In the genomic region with DNA sequence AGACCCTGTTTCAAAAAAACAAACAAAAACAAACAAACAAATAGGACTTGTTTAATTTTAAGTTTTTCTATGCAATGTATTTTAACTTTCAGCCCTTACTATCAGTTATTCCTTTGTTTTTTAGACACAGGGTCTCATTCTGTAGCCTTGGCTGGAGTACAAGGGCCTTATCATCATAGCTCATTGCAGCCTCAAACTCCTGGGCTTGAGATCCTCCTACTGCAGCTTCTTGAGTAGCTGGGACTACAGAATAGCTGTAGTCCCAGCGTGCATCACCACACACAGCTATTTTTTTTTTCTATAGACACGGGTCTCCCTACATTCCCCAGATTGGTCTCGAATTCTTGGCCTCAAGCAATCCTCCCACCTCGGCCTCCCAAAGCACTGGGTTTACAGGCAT, we compare ENCODE assay signal across 1 cellular context.
TF ChIP-seq lines count a peak whose summit lies in the region.

No MANE protein-coding gene starts in this region.

TF ChIP-seq in GM23338, 12 proteins besides CTCF, POLR2A, EP300 and RAD21 (continued from another document):
- TF ChIP-seq, protein P1, sequence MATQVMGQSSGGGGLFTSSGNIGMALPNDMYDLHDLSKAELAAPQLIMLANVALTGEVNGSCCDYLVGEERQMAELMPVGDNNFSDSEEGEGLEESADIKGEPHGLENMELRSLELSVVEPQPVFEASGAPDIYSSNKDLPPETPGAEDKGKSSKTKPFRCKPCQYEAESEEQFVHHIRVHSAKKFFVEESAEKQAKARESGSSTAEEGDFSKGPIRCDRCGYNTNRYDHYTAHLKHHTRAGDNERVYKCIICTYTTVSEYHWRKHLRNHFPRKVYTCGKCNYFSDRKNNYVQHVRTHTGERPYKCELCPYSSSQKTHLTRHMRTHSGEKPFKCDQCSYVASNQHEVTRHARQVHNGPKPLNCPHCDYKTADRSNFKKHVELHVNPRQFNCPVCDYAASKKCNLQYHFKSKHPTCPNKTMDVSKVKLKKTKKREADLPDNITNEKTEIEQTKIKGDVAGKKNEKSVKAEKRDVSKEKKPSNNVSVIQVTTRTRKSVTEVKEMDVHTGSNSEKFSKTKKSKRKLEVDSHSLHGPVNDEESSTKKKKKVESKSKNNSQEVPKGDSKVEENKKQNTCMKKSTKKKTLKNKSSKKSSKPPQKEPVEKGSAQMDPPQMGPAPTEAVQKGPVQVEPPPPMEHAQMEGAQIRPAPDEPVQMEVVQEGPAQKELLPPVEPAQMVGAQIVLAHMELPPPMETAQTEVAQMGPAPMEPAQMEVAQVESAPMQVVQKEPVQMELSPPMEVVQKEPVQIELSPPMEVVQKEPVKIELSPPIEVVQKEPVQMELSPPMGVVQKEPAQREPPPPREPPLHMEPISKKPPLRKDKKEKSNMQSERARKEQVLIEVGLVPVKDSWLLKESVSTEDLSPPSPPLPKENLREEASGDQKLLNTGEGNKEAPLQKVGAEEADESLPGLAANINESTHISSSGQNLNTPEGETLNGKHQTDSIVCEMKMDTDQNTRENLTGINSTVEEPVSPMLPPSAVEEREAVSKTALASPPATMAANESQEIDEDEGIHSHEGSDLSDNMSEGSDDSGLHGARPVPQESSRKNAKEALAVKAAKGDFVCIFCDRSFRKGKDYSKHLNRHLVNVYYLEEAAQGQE (IDR thresholded peaks at IDR 0.05; ENCODE audit: unreplicated experiment) = no peak
- no peak for TF ChIP-seq EZH2 (IDR thresholded peaks at IDR 0.05; ENCODE audit: low read depth, unreplicated experiment)
- no peak for TF ChIP-seq ZNF114 (CRISPR knock-in tag; IDR thresholded peaks at IDR 0.05)
- TF ChIP-seq STAT1 (IDR thresholded peaks at IDR 0.05; ENCODE audit: unreplicated experiment) = no peak
- no peak for TF ChIP-seq CREB1 (CRISPR knock-in tag; IDR thresholded peaks at IDR 0.05; ENCODE audit: low read depth)
- TF ChIP-seq, protein P2, sequence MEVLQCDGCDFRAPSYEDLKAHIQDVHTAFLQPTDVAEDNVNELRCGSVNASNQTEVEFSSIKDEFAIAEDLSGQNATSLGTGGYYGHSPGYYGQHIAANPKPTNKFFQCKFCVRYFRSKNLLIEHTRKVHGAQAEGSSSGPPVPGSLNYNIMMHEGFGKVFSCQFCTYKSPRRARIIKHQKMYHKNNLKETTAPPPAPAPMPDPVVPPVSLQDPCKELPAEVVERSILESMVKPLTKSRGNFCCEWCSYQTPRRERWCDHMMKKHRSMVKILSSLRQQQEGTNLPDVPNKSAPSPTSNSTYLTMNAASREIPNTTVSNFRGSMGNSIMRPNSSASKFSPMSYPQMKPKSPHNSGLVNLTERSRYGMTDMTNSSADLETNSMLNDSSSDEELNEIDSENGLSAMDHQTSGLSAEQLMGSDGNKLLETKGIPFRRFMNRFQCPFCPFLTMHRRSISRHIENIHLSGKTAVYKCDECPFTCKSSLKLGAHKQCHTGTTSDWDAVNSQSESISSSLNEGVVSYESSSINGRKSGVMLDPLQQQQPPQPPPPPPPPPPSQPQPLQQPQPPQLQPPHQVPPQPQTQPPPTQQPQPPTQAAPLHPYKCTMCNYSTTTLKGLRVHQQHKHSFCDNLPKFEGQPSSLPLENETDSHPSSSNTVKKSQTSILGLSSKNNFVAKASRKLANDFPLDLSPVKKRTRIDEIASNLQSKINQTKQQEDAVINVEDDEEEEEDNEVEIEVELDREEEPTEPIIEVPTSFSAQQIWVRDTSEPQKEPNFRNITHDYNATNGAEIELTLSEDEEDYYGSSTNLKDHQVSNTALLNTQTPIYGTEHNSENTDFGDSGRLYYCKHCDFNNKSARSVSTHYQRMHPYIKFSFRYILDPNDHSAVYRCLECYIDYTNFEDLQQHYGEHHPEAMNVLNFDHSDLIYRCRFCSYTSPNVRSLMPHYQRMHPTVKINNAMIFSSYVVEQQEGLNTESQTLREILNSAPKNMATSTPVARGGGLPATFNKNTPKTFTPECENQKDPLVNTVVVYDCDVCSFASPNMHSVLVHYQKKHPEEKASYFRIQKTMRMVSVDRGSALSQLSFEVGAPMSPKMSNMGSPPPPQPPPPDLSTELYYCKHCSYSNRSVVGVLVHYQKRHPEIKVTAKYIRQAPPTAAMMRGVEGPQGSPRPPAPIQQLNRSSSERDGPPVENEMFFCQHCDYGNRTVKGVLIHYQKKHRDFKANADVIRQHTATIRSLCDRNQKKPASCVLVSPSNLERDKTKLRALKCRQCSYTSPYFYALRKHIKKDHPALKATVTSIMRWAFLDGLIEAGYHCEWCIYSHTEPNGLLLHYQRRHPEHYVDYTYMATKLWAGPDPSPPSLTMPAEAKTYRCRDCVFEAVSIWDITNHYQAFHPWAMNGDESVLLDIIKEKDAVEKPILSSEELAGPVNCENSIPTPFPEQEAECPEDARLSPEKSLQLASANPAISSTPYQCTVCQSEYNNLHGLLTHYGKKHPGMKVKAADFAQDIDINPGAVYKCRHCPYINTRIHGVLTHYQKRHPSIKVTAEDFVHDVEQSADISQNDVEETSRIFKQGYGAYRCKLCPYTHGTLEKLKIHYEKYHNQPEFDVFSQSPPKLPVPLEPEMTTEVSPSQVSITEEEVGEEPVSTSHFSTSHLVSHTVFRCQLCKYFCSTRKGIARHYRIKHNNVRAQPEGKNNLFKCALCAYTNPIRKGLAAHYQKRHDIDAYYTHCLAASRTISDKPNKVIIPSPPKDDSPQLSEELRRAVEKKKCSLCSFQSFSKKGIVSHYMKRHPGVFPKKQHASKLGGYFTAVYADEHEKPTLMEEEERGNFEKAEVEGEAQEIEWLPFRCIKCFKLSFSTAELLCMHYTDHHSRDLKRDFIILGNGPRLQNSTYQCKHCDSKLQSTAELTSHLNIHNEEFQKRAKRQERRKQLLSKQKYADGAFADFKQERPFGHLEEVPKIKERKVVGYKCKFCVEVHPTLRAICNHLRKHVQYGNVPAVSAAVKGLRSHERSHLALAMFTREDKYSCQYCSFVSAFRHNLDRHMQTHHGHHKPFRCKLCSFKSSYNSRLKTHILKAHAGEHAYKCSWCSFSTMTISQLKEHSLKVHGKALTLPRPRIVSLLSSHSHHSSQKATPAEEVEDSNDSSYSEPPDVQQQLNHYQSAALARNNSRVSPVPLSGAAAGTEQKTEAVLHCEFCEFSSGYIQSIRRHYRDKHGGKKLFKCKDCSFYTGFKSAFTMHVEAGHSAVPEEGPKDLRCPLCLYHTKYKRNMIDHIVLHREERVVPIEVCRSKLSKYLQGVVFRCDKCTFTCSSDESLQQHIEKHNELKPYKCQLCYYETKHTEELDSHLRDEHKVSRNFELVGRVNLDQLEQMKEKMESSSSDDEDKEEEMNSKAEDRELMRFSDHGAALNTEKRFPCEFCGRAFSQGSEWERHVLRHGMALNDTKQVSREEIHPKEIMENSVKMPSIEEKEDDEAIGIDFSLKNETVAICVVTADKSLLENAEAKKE (CRISPR knock-in tag; IDR thresholded peaks at IDR 0.05) = no peak
- no peak for TF ChIP-seq EZH2phosphoT487 (IDR thresholded peaks at IDR 0.05; ENCODE audit: unreplicated experiment)
- no peak for TF ChIP-seq ZNF331 (CRISPR knock-in tag; IDR thresholded peaks at IDR 0.05; ENCODE audit: low read depth)
- no peak for TF ChIP-seq JUNB (IDR thresholded peaks at IDR 0.05; ENCODE audit: unreplicated experiment)
- no peak for TF ChIP-seq NANOG (IDR thresholded peaks at IDR 0.05; ENCODE audit: borderline replicate concordance)
- no peak for TF ChIP-seq ETS1 (IDR thresholded peaks at IDR 0.05)
TF ChIP-seq in GM23338: peak in this region for 0.
